12 cellular contexts compared by ENCODE assay signal in the genomic region with DNA sequence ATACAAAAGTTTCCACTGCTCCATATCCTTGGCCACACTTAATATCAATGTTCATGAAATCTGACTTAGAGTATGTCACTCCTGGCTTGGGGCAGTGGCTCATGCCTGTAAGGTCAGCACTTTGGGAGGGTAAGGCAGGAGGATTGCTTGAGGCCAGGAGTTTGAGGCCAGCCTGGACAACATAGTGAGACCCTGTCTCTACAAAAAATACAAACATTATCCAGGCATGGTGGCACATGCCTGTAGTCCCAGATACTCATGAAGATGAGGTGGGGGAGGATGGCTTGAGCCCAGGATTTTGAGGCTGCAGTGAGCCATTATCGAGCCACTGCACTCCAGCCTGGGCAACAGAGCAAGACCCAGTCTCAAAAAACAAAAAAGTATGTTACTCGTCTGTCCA. TPM values are rescaled to one million over a fixed set of nuclear protein-coding genes. Genes with fewer than 3 reads are reported as not detected.
"Had no signal": no experiment of that assay in that cellular context is flagged by ENCODE, and none has a peak within 500 bp of the region (broad histone marks: within the 10 kb centered on the region; RNA-seq: fewer than 3 reads in every experiment).

No MANE protein-coding gene starts in this region.

RNA-seq across cellular contexts. Expression of gene DIO1, which starts 18.8 kb away (rescaled TPM):
- total RNA-seq: OCI-LY7, PC-3, PC-9, Peyer's patch, Right ventricle myocardium inferior, Right ventricle myocardium superior, RPMI7951, SJCRH30, SJSA1, SK-MEL-5, T-cell had no signal
- polyA plus RNA-seq: SK-N-SH had no signal
